Comparison of ENCODE assay signal across 1 cellular context in genomic region chr5:74206571-74207550, GRCh38.
TF ChIP-seq lines count a peak whose summit lies in the region.

No MANE protein-coding gene starts in this region.

TF ChIP-seq in GM23338, 12 proteins besides CTCF, POLR2A, EP300 and RAD21 (continued from another document):
- TF ChIP-seq, protein P1, sequence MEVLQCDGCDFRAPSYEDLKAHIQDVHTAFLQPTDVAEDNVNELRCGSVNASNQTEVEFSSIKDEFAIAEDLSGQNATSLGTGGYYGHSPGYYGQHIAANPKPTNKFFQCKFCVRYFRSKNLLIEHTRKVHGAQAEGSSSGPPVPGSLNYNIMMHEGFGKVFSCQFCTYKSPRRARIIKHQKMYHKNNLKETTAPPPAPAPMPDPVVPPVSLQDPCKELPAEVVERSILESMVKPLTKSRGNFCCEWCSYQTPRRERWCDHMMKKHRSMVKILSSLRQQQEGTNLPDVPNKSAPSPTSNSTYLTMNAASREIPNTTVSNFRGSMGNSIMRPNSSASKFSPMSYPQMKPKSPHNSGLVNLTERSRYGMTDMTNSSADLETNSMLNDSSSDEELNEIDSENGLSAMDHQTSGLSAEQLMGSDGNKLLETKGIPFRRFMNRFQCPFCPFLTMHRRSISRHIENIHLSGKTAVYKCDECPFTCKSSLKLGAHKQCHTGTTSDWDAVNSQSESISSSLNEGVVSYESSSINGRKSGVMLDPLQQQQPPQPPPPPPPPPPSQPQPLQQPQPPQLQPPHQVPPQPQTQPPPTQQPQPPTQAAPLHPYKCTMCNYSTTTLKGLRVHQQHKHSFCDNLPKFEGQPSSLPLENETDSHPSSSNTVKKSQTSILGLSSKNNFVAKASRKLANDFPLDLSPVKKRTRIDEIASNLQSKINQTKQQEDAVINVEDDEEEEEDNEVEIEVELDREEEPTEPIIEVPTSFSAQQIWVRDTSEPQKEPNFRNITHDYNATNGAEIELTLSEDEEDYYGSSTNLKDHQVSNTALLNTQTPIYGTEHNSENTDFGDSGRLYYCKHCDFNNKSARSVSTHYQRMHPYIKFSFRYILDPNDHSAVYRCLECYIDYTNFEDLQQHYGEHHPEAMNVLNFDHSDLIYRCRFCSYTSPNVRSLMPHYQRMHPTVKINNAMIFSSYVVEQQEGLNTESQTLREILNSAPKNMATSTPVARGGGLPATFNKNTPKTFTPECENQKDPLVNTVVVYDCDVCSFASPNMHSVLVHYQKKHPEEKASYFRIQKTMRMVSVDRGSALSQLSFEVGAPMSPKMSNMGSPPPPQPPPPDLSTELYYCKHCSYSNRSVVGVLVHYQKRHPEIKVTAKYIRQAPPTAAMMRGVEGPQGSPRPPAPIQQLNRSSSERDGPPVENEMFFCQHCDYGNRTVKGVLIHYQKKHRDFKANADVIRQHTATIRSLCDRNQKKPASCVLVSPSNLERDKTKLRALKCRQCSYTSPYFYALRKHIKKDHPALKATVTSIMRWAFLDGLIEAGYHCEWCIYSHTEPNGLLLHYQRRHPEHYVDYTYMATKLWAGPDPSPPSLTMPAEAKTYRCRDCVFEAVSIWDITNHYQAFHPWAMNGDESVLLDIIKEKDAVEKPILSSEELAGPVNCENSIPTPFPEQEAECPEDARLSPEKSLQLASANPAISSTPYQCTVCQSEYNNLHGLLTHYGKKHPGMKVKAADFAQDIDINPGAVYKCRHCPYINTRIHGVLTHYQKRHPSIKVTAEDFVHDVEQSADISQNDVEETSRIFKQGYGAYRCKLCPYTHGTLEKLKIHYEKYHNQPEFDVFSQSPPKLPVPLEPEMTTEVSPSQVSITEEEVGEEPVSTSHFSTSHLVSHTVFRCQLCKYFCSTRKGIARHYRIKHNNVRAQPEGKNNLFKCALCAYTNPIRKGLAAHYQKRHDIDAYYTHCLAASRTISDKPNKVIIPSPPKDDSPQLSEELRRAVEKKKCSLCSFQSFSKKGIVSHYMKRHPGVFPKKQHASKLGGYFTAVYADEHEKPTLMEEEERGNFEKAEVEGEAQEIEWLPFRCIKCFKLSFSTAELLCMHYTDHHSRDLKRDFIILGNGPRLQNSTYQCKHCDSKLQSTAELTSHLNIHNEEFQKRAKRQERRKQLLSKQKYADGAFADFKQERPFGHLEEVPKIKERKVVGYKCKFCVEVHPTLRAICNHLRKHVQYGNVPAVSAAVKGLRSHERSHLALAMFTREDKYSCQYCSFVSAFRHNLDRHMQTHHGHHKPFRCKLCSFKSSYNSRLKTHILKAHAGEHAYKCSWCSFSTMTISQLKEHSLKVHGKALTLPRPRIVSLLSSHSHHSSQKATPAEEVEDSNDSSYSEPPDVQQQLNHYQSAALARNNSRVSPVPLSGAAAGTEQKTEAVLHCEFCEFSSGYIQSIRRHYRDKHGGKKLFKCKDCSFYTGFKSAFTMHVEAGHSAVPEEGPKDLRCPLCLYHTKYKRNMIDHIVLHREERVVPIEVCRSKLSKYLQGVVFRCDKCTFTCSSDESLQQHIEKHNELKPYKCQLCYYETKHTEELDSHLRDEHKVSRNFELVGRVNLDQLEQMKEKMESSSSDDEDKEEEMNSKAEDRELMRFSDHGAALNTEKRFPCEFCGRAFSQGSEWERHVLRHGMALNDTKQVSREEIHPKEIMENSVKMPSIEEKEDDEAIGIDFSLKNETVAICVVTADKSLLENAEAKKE (CRISPR knock-in tag; IDR thresholded peaks at IDR 0.05): no peak
